ENCODE assay signal across 1 cellular context in genomic region chr17:63838586-63839184, GRCh38.
A peak's percentile ranks its signal among the peaks of the same experiment; 100 is the strongest.
TF ChIP-seq lines count a peak whose summit lies in the region.

No MANE protein-coding gene starts in this region.

TF ChIP-seq in K562, 482 proteins besides CTCF, POLR2A, EP300 and RAD21:
- TF ChIP-seq STAG1 (CRISPR knock-in tag; IDR thresholded peaks at IDR 0.05; ENCODE audit: borderline replicate concordance) (no peak), POLR2G (IDR thresholded peaks at IDR 0.05; ENCODE audit: low read depth, low read length) (0 out of 2 replicates have a peak, but pooled peaks have one; percentile 18)
